14 cellular contexts compared by ENCODE assay signal in the genomic region with DNA sequence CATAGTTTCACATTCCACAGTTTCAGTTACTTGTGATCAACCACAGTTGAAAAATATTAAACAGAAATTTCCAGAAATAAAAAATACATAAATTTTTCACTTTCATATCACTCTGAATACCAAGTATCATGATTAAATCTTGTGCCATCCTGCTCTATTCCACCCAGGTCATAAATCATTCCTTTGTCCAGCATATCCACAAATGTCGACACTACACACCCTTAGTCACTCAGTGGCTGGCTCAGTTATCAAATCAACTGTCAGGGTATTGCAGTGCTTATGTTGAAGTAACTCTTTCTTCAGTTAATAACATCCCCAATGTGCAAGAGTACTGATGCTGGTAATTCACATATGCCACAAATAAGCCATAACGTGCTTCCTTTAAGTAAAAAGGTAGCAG.
A peak's percentile ranks its signal among the peaks of the same experiment; 100 is the strongest.
DNase-seq lines count a peak whose midpoint lies in the region; ATAC-seq and TF ChIP-seq lines count a peak whose summit lies in the region.
"Had no signal": no experiment of that assay in that cellular context is flagged by ENCODE, and none has a peak within 500 bp of the region (broad histone marks: within the 10 kb centered on the region; RNA-seq: fewer than 3 reads in every experiment).

No MANE protein-coding gene starts in this region.

- DNase-seq in HCEC 1CT (peak; percentile 38), OCI-M1 (lab: John Stamatoyannopoulos, UW) (peak; percentile 54), epithelial cell of esophagus (ENCODE audit: low read depth) (peak; percentile 51), myocyte (ENCODE audit: low read depth) (peak; percentile 71), dorsolateral prefrontal cortex (no peak), left lung (no peak)
- no peak for DNase-seq in activated naive CD4-positive, alpha-beta T cell treated with Interleukin-2 at 50 U/mL for 16 hours
- DNase-seq: activated CD4-positive, alpha-beta T cell treated with anti-CD3 and anti-CD28 coated beads, Interleukin-2, amount 50 U/mL, for 48 hours; activated T-cell treated with anti-CD3 and anti-CD28 coated beads, Interleukin-2, amount 50 U/mL, for 48 hours; hypothalamus; nephron progenitor cell had no signal

- intact Hi-C loops in dorsolateral prefrontal cortex (cut with DNase I) = no loop called here
- intact Hi-C loops in left lung (cut with DNase I) = loop anchor here in 1 of 2 donors (10.0 kb wide), 1 partner anchor 69 kb away; no protein-coding TSS in a partner anchor

- H3K9me3 ChIP-seq in left lung = no peaks in the 10 kb centered on the region
- H3K9me3 ChIP-seq: BLaER1 had no signal

- no peak overlapping the region for H3K27ac ChIP-seq in dorsolateral prefrontal cortex
- no peak overlapping the region for H3K27ac ChIP-seq in left lung
- H3K27ac ChIP-seq: BLaER1, SK-N-MC had no signal

- H3K4me3 ChIP-seq in epithelial cell of esophagus (ENCODE audit: low read length) = no peak overlapping the region
- no peak overlapping the region for H3K4me3 ChIP-seq in dorsolateral prefrontal cortex
- H3K4me3 ChIP-seq in left lung = no peak overlapping the region
- H3K4me3 ChIP-seq: BLaER1, SK-N-MC had no signal

- no peaks in the 10 kb centered on the region for H3K4me1 ChIP-seq in left lung
- H3K4me1 ChIP-seq: BLaER1 had no signal

- H3K27me3 ChIP-seq in dorsolateral prefrontal cortex (no peaks in the 10 kb centered on the region), left lung (no peaks in the 10 kb centered on the region)
- H3K27me3 ChIP-seq: BLaER1 had no signal

- ATAC-seq in GM21619 (IDR thresholded peaks at IDR 0.05; ENCODE audit: unreplicated experiment) (no peak), left lung (no peak)

- H3K36me3 ChIP-seq in left lung = no peaks in the 10 kb centered on the region
- H3K36me3 ChIP-seq: BLaER1 had no signal

- TF ChIP-seq CTCF in epithelial cell of esophagus (IDR thresholded peaks at IDR 0.05; ENCODE audit: insufficient read depth, low read depth, low read length, missing control alignments) = no peak
- no peak for TF ChIP-seq CTCF in dorsolateral prefrontal cortex (IDR thresholded peaks at IDR 0.05 in 54 of 56, conservative IDR thresholded peaks at IDR 0.05 in 2 of 56; ENCODE audit: low read depth in 1 of 56, partially characterized antibody in 56 of 56)
- no peak for TF ChIP-seq CTCF in left lung (IDR thresholded peaks at IDR 0.05)

Comparison
In these comparisons a context has a peak if more than half of its experiments do, and no peak if none do; other contexts are left out.
1. DNase-seq: peak in HCEC 1CT (single experiment), OCI-M1 (single experiment), epithelial cell of esophagus (single experiment) and myocyte (single experiment); none in dorsolateral prefrontal cortex (0 of 10), activated naive CD4-positive, alpha-beta T cell treated with Interleukin-2 at 50 U/mL for 16 hours (single experiment) and left lung (0 of 2).